34 cellular contexts compared by ENCODE assay signal in genomic region chr9:72137697-72138365, GRCh38. TPM values are rescaled to one million over a fixed set of nuclear protein-coding genes. Genes with fewer than 3 reads are reported as not detected.
"Had no signal": no experiment of that assay in that cellular context is flagged by ENCODE, and none has a peak within 500 bp of the region (broad histone marks: within the 10 kb centered on the region; RNA-seq: fewer than 3 reads in every experiment).

No MANE protein-coding gene starts in this region.

- ATAC-seq: activated CD4-positive, CD25-positive, alpha-beta regulatory T cell treated with anti-CD3 and anti-CD28 coated beads, Interleukin-2, amount 50 U/mL, for 24 hours; activated CD8-positive, alpha-beta T cell treated with anti-CD3 and anti-CD28 coated beads for 36 hours; activated T-cell treated with anti-CD3 and anti-CD28 coated beads, Interleukin-2, amount 50 U/mL, for 4 hours; activated T-helper 17 cell treated with anti-CD3 and anti-CD28 coated beads, Interleukin-2, amount 50 U/mL, for 72 hours; effector memory CD8-positive, alpha-beta T cell; foreskin keratinocyte; gastrocnemius medialis; heart right ventricle; T-helper 17 cell had no signal

- DNase-seq: activated B cell treated with CpG ODN at 0.5 μM for 24 hours; activated CD4-positive, alpha-beta T cell treated with anti-CD3 and anti-CD28 coated beads for 48 hours; activated CD4-positive, alpha-beta T cell treated with anti-CD3 and anti-CD28 coated beads, Interleukin-2, amount 50 U/mL, for 1 hour; activated CD4-positive, alpha-beta T cell treated with anti-CD3 and anti-CD28 coated beads, Interleukin-2, amount 50 U/mL, for 48 hours; activated CD8-positive, alpha-beta memory T cell treated with anti-CD3 and anti-CD28 coated beads for 24 hours; activated CD8-positive, alpha-beta T cell treated with anti-CD3 and anti-CD28 coated beads for 36 hours; activated effector memory CD4-positive, alpha-beta T cell treated with Interleukin-2 at 50 U/mL for 16 hours; activated gamma-delta T cell treated with Interleukin-2 at 50 U/mL for 16 hours; activated naive CD4-positive, alpha-beta T cell treated with anti-CD3 and anti-CD28 coated beads, Interleukin-2, amount 50 U/mL, for 16 hours; activated naive CD4-positive, alpha-beta T cell treated with Interleukin-2 at 50 U/mL for 16 hours; activated T-cell treated with anti-CD3 and anti-CD28 coated beads, Interleukin-2, amount 50 U/mL, for 4 hours; amniotic stem cell; anterior cingulate cortex; brain microvascular endothelial cell; effector CD4-positive, alpha-beta T cell; effector memory CD8-positive, alpha-beta T cell; erythroblast; foreskin keratinocyte; gastrocnemius medialis; heart right ventricle; T-helper 17 cell; T1000 had no signal

- H3K36me3 ChIP-seq: brain microvascular endothelial cell, esophagus muscularis mucosa, gastrocnemius medialis, heart right ventricle, WERI-Rb-1 had no signal

- H3K36me3 Mint-ChIP-seq: activated naive CD8-positive, alpha-beta T cell had no signal

- H3K4me3 ChIP-seq: coronary artery, esophagus muscularis mucosa, gastrocnemius medialis, heart right ventricle had no signal

- H3K27ac ChIP-seq: brain microvascular endothelial cell, coronary artery, esophagus muscularis mucosa, foreskin keratinocyte, gastrocnemius medialis, heart right ventricle, WERI-Rb-1 had no signal

- H3K4me1 ChIP-seq: esophagus muscularis mucosa, gastrocnemius medialis, heart right ventricle had no signal

- H3K4me3 Mint-ChIP-seq: activated B cell treated with CpG ODN at 0.5 μM for 24 hours; activated CD8-positive, alpha-beta T cell treated with anti-CD3 and anti-CD28 coated beads for 36 hours; activated naive CD8-positive, alpha-beta T cell; activated T-cell treated with anti-CD3 and anti-CD28 coated beads, Interleukin-2, amount 50 U/mL, for 4 hours; activated T-helper 17 cell treated with anti-CD3 and anti-CD28 coated beads, Interleukin-2, amount 50 U/mL, for 72 hours; central memory CD8-positive, alpha-beta T cell; dendritic cell treated with granulocyte-macrophage colony-stimulating factor and Interleukin-4, amounts not matched to agents 40 ng/mL and 50 ng/mL, for 4 days; effector memory CD8-positive, alpha-beta T cell; T-helper 17 cell; T-helper 2 cell treated with Interferon-gamma antibody and Interleukin-4, amounts not matched to agents 5 μg/mL and 100 μg/mL, for 36 hours had no signal

- H3K9me3 Mint-ChIP-seq: activated B cell treated with CpG ODN at 0.5 μM for 24 hours; activated CD8-positive, alpha-beta T cell treated with anti-CD3 and anti-CD28 coated beads for 36 hours; activated T-cell treated with anti-CD3 and anti-CD28 coated beads, Interleukin-2, amount 50 U/mL, for 4 hours; activated T-helper 17 cell treated with anti-CD3 and anti-CD28 coated beads, Interleukin-2, amount 50 U/mL, for 72 hours; central memory CD8-positive, alpha-beta T cell; dendritic cell treated with granulocyte-macrophage colony-stimulating factor and Interleukin-4, amounts not matched to agents 40 ng/mL and 50 ng/mL, for 4 days; effector memory CD8-positive, alpha-beta T cell; T-helper 2 cell treated with Interferon-gamma antibody and Interleukin-4, amounts not matched to agents 5 μg/mL and 100 μg/mL, for 36 hours had no signal

- H3K27me3 ChIP-seq: brain microvascular endothelial cell, esophagus muscularis mucosa, foreskin keratinocyte, gastrocnemius medialis had no signal

- H3K4me1 Mint-ChIP-seq: activated B cell treated with CpG ODN at 0.5 μM for 24 hours; activated T-helper 17 cell treated with anti-CD3 and anti-CD28 coated beads, Interleukin-2, amount 50 U/mL, for 72 hours; central memory CD8-positive, alpha-beta T cell; T-helper 17 cell had no signal

- H3K27ac Mint-ChIP-seq: activated B cell treated with CpG ODN at 0.5 μM for 24 hours; activated CD8-positive, alpha-beta T cell treated with anti-CD3 and anti-CD28 coated beads for 36 hours; activated naive CD8-positive, alpha-beta T cell; activated T-helper 17 cell treated with anti-CD3 and anti-CD28 coated beads, Interleukin-2, amount 50 U/mL, for 72 hours; dendritic cell treated with granulocyte-macrophage colony-stimulating factor and Interleukin-4, amounts not matched to agents 40 ng/mL and 50 ng/mL, for 4 days; effector memory CD8-positive, alpha-beta T cell; T-helper 17 cell; T-helper 2 cell treated with Interferon-gamma antibody and Interleukin-4, amounts not matched to agents 5 μg/mL and 100 μg/mL, for 36 hours had no signal

- H3K9me3 ChIP-seq: esophagus muscularis mucosa, gastrocnemius medialis, heart right ventricle had no signal

RNA-seq across cellular contexts. Expression of gene GDA, which starts 11.4 kb away (rescaled TPM):
- total RNA-seq: activated CD8-positive, alpha-beta T cell treated with anti-CD3 and anti-CD28 coated beads for 36 hours; activated T-helper 17 cell treated with anti-CD3 and anti-CD28 coated beads, Interleukin-2, amount 50 U/mL, for 72 hours; astrocyte; cardiac septum; esophagus muscularis mucosa; glomerular endothelial cell; T-helper 17 cell had no signal
